In the genomic region with DNA sequence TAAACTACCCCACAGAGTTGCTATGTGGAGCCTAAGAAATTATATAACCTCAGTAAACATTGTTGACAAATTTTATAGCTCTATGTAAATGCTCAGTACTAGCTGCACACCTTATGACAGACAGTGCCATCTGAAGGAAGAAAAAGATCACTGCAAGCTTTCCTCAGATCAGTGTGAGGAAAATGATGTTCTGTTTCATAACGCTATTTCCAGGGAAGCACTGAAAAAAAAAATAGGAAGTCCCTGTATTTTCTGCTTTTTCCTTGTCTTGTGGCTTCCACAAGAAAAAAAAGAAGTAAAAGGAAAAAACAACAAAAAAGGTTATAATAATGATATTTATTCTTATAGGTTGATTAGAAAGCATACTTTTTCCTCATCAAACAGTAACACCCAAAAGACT, we compare ENCODE assay signal across 8 cellular contexts. TPM values are rescaled to one million over a fixed set of nuclear protein-coding genes. Genes with fewer than 3 reads are reported as not detected.
DNase-seq lines count a peak whose midpoint lies in the region; ATAC-seq and TF ChIP-seq lines count a peak whose summit lies in the region.

No MANE protein-coding gene starts in this region.

- TF ChIP-seq CTCF in GM20000 (IDR thresholded peaks at IDR 0.05; ENCODE audit: extremely low read depth, missing control alignments): peak; percentile 49
- peak; percentile 86 for TF ChIP-seq CTCF in LNCaP clone FGC (IDR thresholded peaks at IDR 0.05; ENCODE audit: control insufficient read depth, extremely low read depth, insufficient read depth)

- H3K4me3 ChIP-seq in LNCaP clone FGC (ENCODE audit: low read depth, low read length): no peak overlapping the region

- ATAC-seq in SK-N-SH treated with all-trans-retinoic acid at 6 μM for 48 hours: peak; percentile 99

- DNase-seq in DMS 273 treated with DMSO at 0.1 percent for 48 hours (lab: John Stamatoyannopoulos, UW) (peak; percentile 21), GM20000 (ENCODE audit: low spot score) (peak; percentile 19), LNCaP clone FGC (ENCODE audit: low read depth) (peak; percentile 81), fibroblast of peridontal ligament (ENCODE audit: extremely low read depth) (peak; percentile 68), renal cortical epithelial cell (ENCODE audit: low read depth) (peak; percentile 71), COLO668 (lab: John Stamatoyannopoulos, UW; ENCODE audit: unreplicated experiment) (no peak)
- no peak for DNase-seq in effector CD4-positive, alpha-beta T cell

TF ChIP-seq in SK-N-SH treated with all-trans-retinoic acid at 6 μM for 48 hours, 23 proteins besides CTCF, POLR2A, EP300 and RAD21:
- TF ChIP-seq ZFP30 (CRISPR knock-in tag; IDR thresholded peaks at IDR 0.05) (no peak), CREB5 (CRISPR knock-in tag; IDR thresholded peaks at IDR 0.05; ENCODE audit: low read depth) (no peak), SNAI2 (CRISPR knock-in tag; IDR thresholded peaks at IDR 0.05) (no peak), ESRRG (CRISPR knock-in tag; IDR thresholded peaks at IDR 0.05) (no peak), ARNTL (CRISPR knock-in tag; IDR thresholded peaks at IDR 0.05; ENCODE audit: borderline replicate concordance, low read depth) (no peak), CSDC2 (CRISPR knock-in tag; IDR thresholded peaks at IDR 0.05) (no peak), ZNF8 (CRISPR knock-in tag; IDR thresholded peaks at IDR 0.05) (no peak), GLIS3 (CRISPR knock-in tag; IDR thresholded peaks at IDR 0.05) (no peak), ZNF565 (CRISPR knock-in tag; conservative IDR thresholded peaks at IDR 0.05; ENCODE audit: low read depth) (no peak), OSR1 (CRISPR knock-in tag; IDR thresholded peaks at IDR 0.05) (no peak), RARB (CRISPR knock-in tag; IDR thresholded peaks at IDR 0.05) (no peak), ISL1 (CRISPR knock-in tag; IDR thresholded peaks at IDR 0.05) (no peak), ZC3H10 (CRISPR knock-in tag; IDR thresholded peaks at IDR 0.05) (no peak), TCF4 (CRISPR knock-in tag; IDR thresholded peaks at IDR 0.05; ENCODE audit: borderline replicate concordance) (no peak), PPARA (CRISPR knock-in tag; IDR thresholded peaks at IDR 0.05; ENCODE audit: borderline replicate concordance) (no peak)
- TF ChIP-seq, protein P1, sequence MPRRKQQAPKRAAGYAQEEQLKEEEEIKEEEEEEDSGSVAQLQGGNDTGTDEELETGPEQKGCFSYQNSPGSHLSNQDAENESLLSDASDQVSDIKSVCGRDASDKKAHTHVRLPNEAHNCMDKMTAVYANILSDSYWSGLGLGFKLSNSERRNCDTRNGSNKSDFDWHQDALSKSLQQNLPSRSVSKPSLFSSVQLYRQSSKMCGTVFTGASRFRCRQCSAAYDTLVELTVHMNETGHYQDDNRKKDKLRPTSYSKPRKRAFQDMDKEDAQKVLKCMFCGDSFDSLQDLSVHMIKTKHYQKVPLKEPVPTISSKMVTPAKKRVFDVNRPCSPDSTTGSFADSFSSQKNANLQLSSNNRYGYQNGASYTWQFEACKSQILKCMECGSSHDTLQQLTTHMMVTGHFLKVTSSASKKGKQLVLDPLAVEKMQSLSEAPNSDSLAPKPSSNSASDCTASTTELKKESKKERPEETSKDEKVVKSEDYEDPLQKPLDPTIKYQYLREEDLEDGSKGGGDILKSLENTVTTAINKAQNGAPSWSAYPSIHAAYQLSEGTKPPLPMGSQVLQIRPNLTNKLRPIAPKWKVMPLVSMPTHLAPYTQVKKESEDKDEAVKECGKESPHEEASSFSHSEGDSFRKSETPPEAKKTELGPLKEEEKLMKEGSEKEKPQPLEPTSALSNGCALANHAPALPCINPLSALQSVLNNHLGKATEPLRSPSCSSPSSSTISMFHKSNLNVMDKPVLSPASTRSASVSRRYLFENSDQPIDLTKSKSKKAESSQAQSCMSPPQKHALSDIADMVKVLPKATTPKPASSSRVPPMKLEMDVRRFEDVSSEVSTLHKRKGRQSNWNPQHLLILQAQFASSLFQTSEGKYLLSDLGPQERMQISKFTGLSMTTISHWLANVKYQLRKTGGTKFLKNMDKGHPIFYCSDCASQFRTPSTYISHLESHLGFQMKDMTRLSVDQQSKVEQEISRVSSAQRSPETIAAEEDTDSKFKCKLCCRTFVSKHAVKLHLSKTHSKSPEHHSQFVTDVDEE (CRISPR knock-in tag; IDR thresholded peaks at IDR 0.05): no peak
- TF ChIP-seq, protein P2, sequence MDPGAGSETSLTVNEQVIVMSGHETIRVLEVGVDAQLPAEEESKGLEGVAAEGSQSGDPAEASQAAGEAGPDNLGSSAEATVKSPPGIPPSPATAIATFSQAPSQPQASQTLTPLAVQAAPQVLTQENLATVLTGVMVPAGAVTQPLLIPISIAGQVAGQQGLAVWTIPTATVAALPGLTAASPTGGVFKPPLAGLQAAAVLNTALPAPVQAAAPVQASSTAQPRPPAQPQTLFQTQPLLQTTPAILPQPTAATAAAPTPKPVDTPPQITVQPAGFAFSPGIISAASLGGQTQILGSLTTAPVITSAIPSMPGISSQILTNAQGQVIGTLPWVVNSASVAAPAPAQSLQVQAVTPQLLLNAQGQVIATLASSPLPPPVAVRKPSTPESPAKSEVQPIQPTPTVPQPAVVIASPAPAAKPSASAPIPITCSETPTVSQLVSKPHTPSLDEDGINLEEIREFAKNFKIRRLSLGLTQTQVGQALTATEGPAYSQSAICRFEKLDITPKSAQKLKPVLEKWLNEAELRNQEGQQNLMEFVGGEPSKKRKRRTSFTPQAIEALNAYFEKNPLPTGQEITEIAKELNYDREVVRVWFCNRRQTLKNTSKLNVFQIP (CRISPR knock-in tag; IDR thresholded peaks at IDR 0.05; ENCODE audit: borderline replicate concordance, low read depth): no peak
- TF ChIP-seq, protein P3, sequence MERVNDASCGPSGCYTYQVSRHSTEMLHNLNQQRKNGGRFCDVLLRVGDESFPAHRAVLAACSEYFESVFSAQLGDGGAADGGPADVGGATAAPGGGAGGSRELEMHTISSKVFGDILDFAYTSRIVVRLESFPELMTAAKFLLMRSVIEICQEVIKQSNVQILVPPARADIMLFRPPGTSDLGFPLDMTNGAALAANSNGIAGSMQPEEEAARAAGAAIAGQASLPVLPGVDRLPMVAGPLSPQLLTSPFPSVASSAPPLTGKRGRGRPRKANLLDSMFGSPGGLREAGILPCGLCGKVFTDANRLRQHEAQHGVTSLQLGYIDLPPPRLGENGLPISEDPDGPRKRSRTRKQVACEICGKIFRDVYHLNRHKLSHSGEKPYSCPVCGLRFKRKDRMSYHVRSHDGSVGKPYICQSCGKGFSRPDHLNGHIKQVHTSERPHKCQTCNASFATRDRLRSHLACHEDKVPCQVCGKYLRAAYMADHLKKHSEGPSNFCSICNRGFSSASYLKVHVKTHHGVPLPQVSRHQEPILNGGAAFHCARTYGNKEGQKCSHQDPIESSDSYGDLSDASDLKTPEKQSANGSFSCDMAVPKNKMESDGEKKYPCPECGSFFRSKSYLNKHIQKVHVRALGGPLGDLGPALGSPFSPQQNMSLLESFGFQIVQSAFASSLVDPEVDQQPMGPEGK (CRISPR knock-in tag; IDR thresholded peaks at IDR 0.05; ENCODE audit: borderline replicate concordance): no peak
- TF ChIP-seq, protein P4, sequence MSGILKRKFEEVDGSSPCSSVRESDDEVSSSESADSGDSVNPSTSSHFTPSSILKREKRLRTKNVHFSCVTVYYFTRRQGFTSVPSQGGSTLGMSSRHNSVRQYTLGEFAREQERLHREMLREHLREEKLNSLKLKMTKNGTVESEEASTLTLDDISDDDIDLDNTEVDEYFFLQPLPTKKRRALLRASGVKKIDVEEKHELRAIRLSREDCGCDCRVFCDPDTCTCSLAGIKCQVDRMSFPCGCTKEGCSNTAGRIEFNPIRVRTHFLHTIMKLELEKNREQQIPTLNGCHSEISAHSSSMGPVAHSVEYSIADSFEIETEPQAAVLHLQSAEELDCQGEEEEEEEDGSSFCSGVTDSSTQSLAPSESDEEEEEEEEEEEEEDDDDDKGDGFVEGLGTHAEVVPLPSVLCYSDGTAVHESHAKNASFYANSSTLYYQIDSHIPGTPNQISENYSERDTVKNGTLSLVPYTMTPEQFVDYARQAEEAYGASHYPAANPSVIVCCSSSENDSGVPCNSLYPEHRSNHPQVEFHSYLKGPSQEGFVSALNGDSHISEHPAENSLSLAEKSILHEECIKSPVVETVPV (CRISPR knock-in tag; IDR thresholded peaks at IDR 0.05): no peak

RNA-seq across cellular contexts. Expression of gene LYST, which starts 23.2 kb away (rescaled TPM):
- 12.0 and 23.6 TPM in 2 replicates for total RNA-seq in renal cortical epithelial cell

Comparison
In these comparisons a context has a peak if more than half of its experiments do, and no peak if none do; other contexts are left out.
1. DNase-seq: peak in DMS 273 treated with DMSO at 0.1 percent for 48 hours (single experiment), GM20000 (single experiment), LNCaP clone FGC (single experiment), fibroblast of peridontal ligament (single experiment) and renal cortical epithelial cell (single experiment); none in effector CD4-positive, alpha-beta T cell (single experiment) and COLO668 (single experiment).